23 cellular contexts compared by ENCODE assay signal in genomic region chrX:154298312-154298711, GRCh38.
DNase-seq lines count a peak whose midpoint lies in the region; ATAC-seq lines count a peak whose summit lies in the region.
"Had no signal": no experiment of that assay in that cellular context is flagged by ENCODE, and none has a peak within 500 bp of the region (broad histone marks: within the 10 kb centered on the region; RNA-seq: fewer than 3 reads in every experiment).

No MANE protein-coding gene starts in this region.

- peak; percentile 54 for ATAC-seq in GM19351 (IDR thresholded peaks at IDR 0.05; ENCODE audit: unreplicated experiment)
- ATAC-seq in memory B cell (ENCODE audit: low read depth) = peak; percentile 96
- no peak for ATAC-seq in activated CD4-positive, CD25-positive, alpha-beta regulatory T cell treated with anti-CD3 and anti-CD28 coated beads, Interleukin-2, amount 50 U/mL, for 24 hours
- no peak for ATAC-seq in HG02970 (IDR thresholded peaks at IDR 0.05; ENCODE audit: low FRiP score, unreplicated experiment)
- ATAC-seq: activated CD8-positive, alpha-beta T cell treated with anti-CD3 and anti-CD28 coated beads for 36 hours; natural killer cell treated with Interleukin-12 subunit alpha and Interleukin-12 subunit beta and Interleukin-15 and Interleukin-18, amount 100 ng/mL, for 72 hours; stimulated activated naive CD8-positive, alpha-beta T cell treated with anti-CD3 and anti-CD28 coated beads, Interleukin-15, amount 100 ng/mL, for 72 hours had no signal

- no peaks in the 10 kb centered on the region for H3K36me3 Mint-ChIP-seq in memory B cell
- H3K36me3 Mint-ChIP-seq: natural killer cell treated with Interleukin-12 subunit alpha and Interleukin-12 subunit beta and Interleukin-15 and Interleukin-18, amount 100 ng/mL, for 72 hours; type B pancreatic cell had no signal

- DNase-seq in DMS153 (lab: John Stamatoyannopoulos, UW) (peak; percentile 74), DMS153 treated with DMSO at 0.1 percent for 48 hours (lab: John Stamatoyannopoulos, UW; ENCODE audit: unreplicated experiment) (no peak), NCI-H2196 treated with DMSO at 0.1 percent for 48 hours (lab: John Stamatoyannopoulos, UW; ENCODE audit: unreplicated experiment) (peak; percentile 36), memory B cell (ENCODE audit: low spot score in 2 of 2) (no peak), superior temporal gyrus (ENCODE audit: extremely low spot score) (no peak)
- DNase-seq: activated CD8-positive, alpha-beta T cell treated with anti-CD3 and anti-CD28 coated beads for 36 hours; activated naive CD4-positive, alpha-beta T cell treated with anti-CD3 and anti-CD28 coated beads for 36 hours; activated T-cell treated with anti-CD3 and anti-CD28 coated beads, Interleukin-2, amount 50 U/mL, for 24 hours; AML-193; aorta; effector CD4-positive, alpha-beta T cell; esophagus squamous epithelium; H9; NCI-H524 treated with DMSO at 0.1 percent for 48 hours; OCI-M1; SHP77 treated with DMSO at 0.1 percent for 48 hours; stimulated activated naive CD8-positive, alpha-beta T cell treated with anti-CD3 and anti-CD28 coated beads, Interleukin-15, amount 100 ng/mL, for 72 hours; T-helper 1 cell had no signal

- H3K27me3 Mint-ChIP-seq in memory B cell = no peaks in the 10 kb centered on the region
- H3K27me3 Mint-ChIP-seq: activated CD8-positive, alpha-beta T cell treated with anti-CD3 and anti-CD28 coated beads for 36 hours; stimulated activated naive CD8-positive, alpha-beta T cell treated with anti-CD3 and anti-CD28 coated beads, Interleukin-15, amount 100 ng/mL, for 72 hours had no signal

- H3K4me3 Mint-ChIP-seq in memory B cell = no peak overlapping the region
- H3K4me3 Mint-ChIP-seq: activated CD8-positive, alpha-beta T cell treated with anti-CD3 and anti-CD28 coated beads for 36 hours; activated naive CD4-positive, alpha-beta T cell treated with anti-CD3 and anti-CD28 coated beads for 36 hours; activated T-cell treated with anti-CD3 and anti-CD28 coated beads, Interleukin-2, amount 50 U/mL, for 24 hours; H9; natural killer cell treated with Interleukin-12 subunit alpha and Interleukin-12 subunit beta and Interleukin-15 and Interleukin-18, amount 100 ng/mL, for 72 hours; stimulated activated naive CD8-positive, alpha-beta T cell treated with anti-CD3 and anti-CD28 coated beads, Interleukin-15, amount 100 ng/mL, for 72 hours; type B pancreatic cell had no signal

- peak overlapping the region; percentile 82 for H3K27ac Mint-ChIP-seq in memory B cell
- H3K27ac Mint-ChIP-seq: activated CD8-positive, alpha-beta T cell treated with anti-CD3 and anti-CD28 coated beads for 36 hours; activated naive CD4-positive, alpha-beta T cell treated with anti-CD3 and anti-CD28 coated beads for 36 hours; activated T-cell treated with anti-CD3 and anti-CD28 coated beads, Interleukin-2, amount 50 U/mL, for 24 hours; H9; natural killer cell treated with Interleukin-12 subunit alpha and Interleukin-12 subunit beta and Interleukin-15 and Interleukin-18, amount 100 ng/mL, for 72 hours; type B pancreatic cell had no signal

- no peaks in the 10 kb centered on the region for H3K9me3 Mint-ChIP-seq in memory B cell
- H3K9me3 Mint-ChIP-seq: activated CD8-positive, alpha-beta T cell treated with anti-CD3 and anti-CD28 coated beads for 36 hours; activated naive CD4-positive, alpha-beta T cell treated with anti-CD3 and anti-CD28 coated beads for 36 hours; natural killer cell treated with Interleukin-12 subunit alpha and Interleukin-12 subunit beta and Interleukin-15 and Interleukin-18, amount 100 ng/mL, for 72 hours; stimulated activated naive CD8-positive, alpha-beta T cell treated with anti-CD3 and anti-CD28 coated beads, Interleukin-15, amount 100 ng/mL, for 72 hours; type B pancreatic cell had no signal

- peaks cover 13% of the 10 kb centered on the region for H3K4me1 Mint-ChIP-seq in memory B cell

Comparison
In these comparisons a context has a peak if more than half of its experiments do, and no peak if none do; other contexts are left out.
1. DNase-seq: peak in DMS153 (single experiment) and NCI-H2196 treated with DMSO at 0.1 percent for 48 hours (single experiment); none in DMS153 treated with DMSO at 0.1 percent for 48 hours (single experiment), memory B cell (0 of 2) and superior temporal gyrus (single experiment).
2. ATAC-seq: peak in GM19351 (single experiment) and memory B cell (single experiment); none in activated CD4-positive, CD25-positive, alpha-beta regulatory T cell treated with anti-CD3 and anti-CD28 coated beads, Interleukin-2, amount 50 U/mL, for 24 hours (0 of 2) and HG02970 (single experiment).